28 cellular contexts compared by ENCODE assay signal in genomic region chr2:63127594-63127993, GRCh38.
"Had no signal": no experiment of that assay in that cellular context is flagged by ENCODE, and none has a peak within 500 bp of the region (broad histone marks: within the 10 kb centered on the region; RNA-seq: fewer than 3 reads in every experiment).

No MANE protein-coding gene starts in this region.

- H3K4me3 ChIP-seq: coronary artery, dorsolateral prefrontal cortex, esophagus muscularis mucosa, esophagus squamous epithelium, gastrocnemius medialis, gastroesophageal sphincter, heart left ventricle, heart right ventricle, hepatocyte had no signal

- H3K79me2 ChIP-seq: hepatocyte had no signal

- H3K9me3 ChIP-seq: gastrocnemius medialis had no signal

- H3K27me3 ChIP-seq: dorsolateral prefrontal cortex, esophagus muscularis mucosa, esophagus squamous epithelium, foreskin keratinocyte, gastrocnemius medialis, gastroesophageal sphincter, heart left ventricle, heart right ventricle, hepatocyte had no signal

- H3K4me2 ChIP-seq: hepatocyte had no signal

- H2AFZ ChIP-seq: hepatocyte had no signal

- DNase-seq: cortex of kidney; dermis blood vessel endothelial cell; dorsolateral prefrontal cortex; effector CD4-positive, alpha-beta T cell; effector CD8-positive, alpha-beta T cell; effector memory CD4-positive, alpha-beta T cell; effector memory CD8-positive, alpha-beta T cell; endodermal cell; erythroblast; esophagus squamous epithelium; foreskin fibroblast; foreskin keratinocyte; foreskin melanocyte; gastrocnemius medialis; glutamatergic neuron; head of caudate nucleus; heart left ventricle; heart right ventricle; hippocampal formation had no signal

- ATAC-seq: effector memory CD8-positive, alpha-beta T cell; esophagus mucosa; foreskin keratinocyte; gastrocnemius medialis; gastroesophageal sphincter; heart left ventricle; heart right ventricle had no signal

- H3K27ac ChIP-seq: coronary artery, dorsolateral prefrontal cortex, epithelial cell of prostate, esophagus muscularis mucosa, esophagus squamous epithelium, foreskin keratinocyte, gastrocnemius medialis, gastroesophageal sphincter, heart left ventricle, heart right ventricle, hepatocyte had no signal

- FAIRE-seq: endometrium, endothelial cell of umbilical vein, frontal cortex had no signal

- H3K4me1 ChIP-seq: esophagus muscularis mucosa, gastrocnemius medialis, gastroesophageal sphincter, heart left ventricle, heart right ventricle had no signal

- H3K36me3 ChIP-seq: esophagus muscularis mucosa, esophagus squamous epithelium, gastroesophageal sphincter, heart left ventricle had no signal
